ENCODE assay signal across 13 cellular contexts in the genomic region with DNA sequence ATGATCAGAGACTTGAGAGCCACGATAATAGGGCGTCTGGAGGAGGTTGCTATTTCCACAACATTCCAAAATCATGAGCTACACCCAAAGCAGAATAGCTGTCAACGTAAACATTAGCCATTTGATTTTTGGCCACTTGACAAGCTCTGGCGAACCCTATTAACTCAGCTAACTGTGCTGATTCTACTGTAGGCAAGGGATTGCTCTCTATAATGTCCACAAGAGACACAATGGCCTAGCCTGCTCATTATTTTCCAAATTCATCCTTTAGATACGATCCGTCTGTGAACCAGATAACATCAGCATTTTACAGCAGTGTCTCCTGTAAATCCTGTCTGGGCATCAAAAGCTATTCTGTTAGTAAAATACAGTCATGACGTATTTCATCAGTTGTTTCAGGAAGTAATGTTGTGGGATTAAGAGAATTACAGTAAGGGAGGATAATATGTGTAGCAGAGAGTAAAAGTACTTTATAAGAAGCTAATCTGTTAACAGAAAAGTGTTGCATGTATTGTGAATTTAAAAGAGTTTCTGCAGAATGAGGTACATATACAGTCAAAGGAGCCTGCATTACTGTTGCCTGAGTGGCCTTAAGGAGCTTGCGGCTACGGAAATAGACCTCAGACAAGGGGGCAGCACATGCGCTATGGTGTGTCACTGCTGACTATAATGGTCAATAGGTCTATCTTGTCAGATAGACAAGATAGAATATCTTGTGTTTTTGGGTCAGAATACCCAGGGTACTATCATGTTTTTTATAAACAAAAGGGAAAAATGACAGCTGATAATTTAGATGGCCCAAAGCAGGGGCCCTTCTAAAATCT. TPM values are rescaled to one million over a fixed set of nuclear protein-coding genes. Genes with fewer than 3 reads are reported as not detected.
DNase-seq lines count a peak whose midpoint lies in the region; ATAC-seq, FAIRE-seq and TF ChIP-seq lines count a peak whose summit lies in the region.
"Had no signal": no experiment of that assay in that cellular context is flagged by ENCODE, and none has a peak within 500 bp of the region (broad histone marks: within the 10 kb centered on the region; RNA-seq: fewer than 3 reads in every experiment).

No MANE protein-coding gene starts in this region.

- DNase-seq in NCI-H1417 (lab: John Stamatoyannopoulos, UW) = peak in 2 of 3 experiments; percentile 6 to 57
- DNase-seq in NCI-H1417 treated with DMSO at 0.1 percent for 48 hours (lab: John Stamatoyannopoulos, UW) = no peak
- DNase-seq in NCI-H748 treated with DMSO at 0.1 percent for 48 hours (lab: John Stamatoyannopoulos, UW) = peak; percentile 74
- DNase-seq in epithelial cell of prostate (ENCODE audit: low read depth, low spot score) = no peak
- no peak for DNase-seq in GM12892 (ENCODE audit: insufficient read length)
- DNase-seq: activated CD8-positive, alpha-beta memory T cell treated with anti-CD3 and anti-CD28 coated beads, Interleukin-2, amount 50 U/mL, for 4 hours; midbrain; NCI-H526 had no signal

- no peaks in the 10 kb centered on the region for H3K27me3 ChIP-seq in parathyroid adenoma (ENCODE audit: control insufficient read depth, insufficient read depth, low read length)

- H3K79me2 ChIP-seq in parathyroid adenoma = no peaks in the 10 kb centered on the region

- H3K36me3 ChIP-seq in parathyroid adenoma (ENCODE audit: control insufficient read depth, insufficient read depth, low read length) = no peaks in the 10 kb centered on the region

- no peak for FAIRE-seq in GM12892 (lab: Jason Lieb, UNC)
- FAIRE-seq: A204.1 had no signal

- no peaks in the 10 kb centered on the region for H3K9me3 ChIP-seq in parathyroid adenoma (ENCODE audit: control insufficient read depth, low read length)

- H3K4me3 ChIP-seq in parathyroid adenoma (ENCODE audit: low read depth, low read length) = no peak overlapping the region

- H2AFZ ChIP-seq in parathyroid adenoma = peak overlapping the region; percentile 29

- H3K9ac ChIP-seq in parathyroid adenoma = no peak overlapping the region

- no peak for TF ChIP-seq CTCF in parathyroid adenoma (IDR thresholded peaks at IDR 0.05)

- no peak for ATAC-seq in HG03460 (IDR thresholded peaks at IDR 0.05; ENCODE audit: unreplicated experiment)
- ATAC-seq in GM21381 (IDR thresholded peaks at IDR 0.05; ENCODE audit: unreplicated experiment) = no peak

- H3K4me1 ChIP-seq in parathyroid adenoma = peaks cover 7% of the 10 kb centered on the region

- H3K27ac ChIP-seq in epithelial cell of prostate (peak overlapping the region; percentile 46), parathyroid adenoma (no peak overlapping the region)

- TF ChIP-seq POLR2A in GM12892 (IDR thresholded peaks at IDR 0.05; ENCODE audit: low read depth, low read length) = no peak

- H3K4me2 ChIP-seq in parathyroid adenoma (ENCODE audit: low read length) = peak overlapping the region; percentile 37

RNA-seq across cellular contexts. Expression of a gene that starts 44.9 kb away (rescaled TPM):
- 0.13 TPM for polyA plus RNA-seq in GM12892 (2012; ENCODE audit: missing spikeins)
- polyA plus RNA-seq: IgD-negative memory B cell had no signal

Comparison
In these comparisons a context has a peak if more than half of its experiments do, and no peak if none do; other contexts are left out.
1. DNase-seq: peak in NCI-H1417 (2 of 3) and NCI-H748 treated with DMSO at 0.1 percent for 48 hours (single experiment); none in NCI-H1417 treated with DMSO at 0.1 percent for 48 hours (single experiment), epithelial cell of prostate (single experiment) and GM12892 (single experiment).